In the genomic region with DNA sequence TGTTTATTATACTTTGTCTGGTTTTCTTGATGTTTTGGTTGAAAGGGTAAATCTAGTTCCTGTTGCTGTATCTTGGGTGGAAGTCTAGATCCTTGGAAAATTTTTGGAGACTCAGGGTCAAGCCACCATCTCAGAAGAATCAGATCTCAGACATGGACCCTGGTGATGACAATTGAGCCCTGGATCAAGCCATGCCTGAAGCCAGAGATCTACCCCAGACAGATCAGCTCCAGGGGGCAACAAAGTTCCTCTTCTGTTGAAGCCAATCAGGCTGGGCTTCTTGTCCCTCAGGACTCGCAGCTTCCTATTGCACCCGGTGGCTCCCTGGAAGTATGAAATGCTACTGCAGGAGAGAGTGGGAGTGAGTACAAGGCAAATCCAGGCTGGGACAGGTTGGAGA, we compare ENCODE assay signal across 16 cellular contexts.
DNase-seq lines count a peak whose midpoint lies in the region; ATAC-seq and TF ChIP-seq lines count a peak whose summit lies in the region.
"Had no signal": no experiment of that assay in that cellular context is flagged by ENCODE, and none has a peak within 500 bp of the region (broad histone marks: within the 10 kb centered on the region; RNA-seq: fewer than 3 reads in every experiment).

No MANE protein-coding gene starts in this region.

- peaks cover 23% of the 10 kb centered on the region for H3K9me3 Mint-ChIP-seq in Caco-2 (ENCODE audit: unreplicated experiment)

- TF ChIP-seq CTCF in RWPE2 (IDR thresholded peaks at IDR 0.05; ENCODE audit: poor library complexity, severe bottlenecking): no peak
- no peak for TF ChIP-seq CTCF in Caco-2 (IDR thresholded peaks at IDR 0.05; ENCODE audit: insufficient read depth in 1 of 2, low read depth in 1 of 2, low read length in 1 of 2, severe bottlenecking in 1 of 2, unreplicated experiment in 1 of 2)
- TF ChIP-seq CTCF in SK-N-SH (IDR thresholded peaks at IDR 0.05): no peak

- DNase-seq in RWPE2 (ENCODE audit: low spot score): peak; percentile 12
- DNase-seq in left kidney (ENCODE audit: low read depth, low spot score): peak; percentile 29
- DNase-seq in posterior vena cava (ENCODE audit: low spot score): peak; percentile 69
- no peak for DNase-seq in ureter (ENCODE audit: low spot score)
- no peak for DNase-seq in Caco-2
- no peak for DNase-seq in SK-N-SH
- DNase-seq: BE2C, Calu3, DMS79 treated with DMSO at 0.1 percent for 48 hours, GF-D8, HCEC 1CT had no signal

- no peaks in the 10 kb centered on the region for H4K20me1 ChIP-seq in BLaER1
- H4K20me1 ChIP-seq in SK-N-SH (ENCODE audit: insufficient read depth): no peaks in the 10 kb centered on the region

- H3K36me3 ChIP-seq in BLaER1: no peaks in the 10 kb centered on the region
- H3K36me3 ChIP-seq in RWPE2 (ENCODE audit: low read depth): no peaks in the 10 kb centered on the region
- no peaks in the 10 kb centered on the region for H3K36me3 ChIP-seq in Caco-2 (ENCODE audit: control insufficient read depth, insufficient read depth, low read length)
- no peaks in the 10 kb centered on the region for H3K36me3 ChIP-seq in SK-N-SH (replicated peaks in 1 of 2; ENCODE audit: control insufficient read depth in 1 of 2, insufficient read depth in 2 of 2, low read length in 1 of 2)
- H3K36me3 ChIP-seq: BE2C had no signal

- no peaks in the 10 kb centered on the region for H3K36me3 Mint-ChIP-seq in Caco-2 (ENCODE audit: insufficient read depth, unreplicated experiment)
- H3K36me3 Mint-ChIP-seq: CD4-positive, alpha-beta memory T cell had no signal

- H3K9me2 ChIP-seq in SK-N-SH: no peaks in the 10 kb centered on the region

- no peak overlapping the region for H3K27ac Mint-ChIP-seq in Caco-2 (ENCODE audit: unreplicated experiment)
- H3K27ac Mint-ChIP-seq: GM23338, IgD-negative memory B cell had no signal

- 0% methylated on average over 2 of the region's 2 CpGs for WGBS in SK-N-SH (ENCODE audit: low lambda C conversion rate)

- intact Hi-C loops in posterior vena cava (cut with DNase I) (no loop called here), Caco-2 (cut with micrococcal nuclease; ENCODE audit: unreplicated experiment) (no loop called here)

- H3K9ac ChIP-seq in BLaER1 (0 out of 2 replicates have a peak overlapping the region, but pooled peaks have one; percentile 29), SK-N-SH (no peak overlapping the region)

- H3K4me3 Mint-ChIP-seq in Caco-2 (ENCODE audit: unreplicated experiment): no peak overlapping the region
- H3K4me3 Mint-ChIP-seq: CD4-positive, alpha-beta memory T cell; GM23338; IgD-negative memory B cell had no signal

- no peaks in the 10 kb centered on the region for H3K4me1 Mint-ChIP-seq in Caco-2 (ENCODE audit: low read depth, unreplicated experiment)
- H3K4me1 Mint-ChIP-seq: CD4-positive, alpha-beta memory T cell; GM23338; IgD-negative memory B cell had no signal

- no peaks in the 10 kb centered on the region for H3K27me3 ChIP-seq in BLaER1
- peaks cover 4% of the 10 kb centered on the region for H3K27me3 ChIP-seq in RWPE2 (ENCODE audit: insufficient read depth, poor library complexity, severe bottlenecking)
- no peaks in the 10 kb centered on the region; the same call in 1 of the 2 replicates for H3K27me3 ChIP-seq in Caco-2 (replicated peaks; ENCODE audit: control insufficient read depth, insufficient read depth, low read length)
- peaks cover 88% of the 10 kb centered on the region for H3K27me3 ChIP-seq in SK-N-SH (ENCODE audit: insufficient read depth)

- H3K9me3 ChIP-seq in BLaER1 (peaks cover 36% of the 10 kb centered on the region), RWPE2 (ENCODE audit: severe bottlenecking) (peaks cover 3% of the 10 kb centered on the region), Caco-2 (peaks cover 10% of the 10 kb centered on the region; the same call in 1 of the 2 replicates), SK-N-SH (peaks cover 7% of the 10 kb centered on the region; the same call in 1 of the 2 replicates)
- H3K9me3 ChIP-seq: BE2C had no signal

- peaks cover 4% of the 10 kb centered on the region for H3K4me1 ChIP-seq in BLaER1
- H3K4me1 ChIP-seq in RWPE2 (ENCODE audit: insufficient read depth, poor library complexity, severe bottlenecking): no peaks in the 10 kb centered on the region
- no peaks in the 10 kb centered on the region for H3K4me1 ChIP-seq in Caco-2
- H3K4me1 ChIP-seq in SK-N-SH (ENCODE audit: control insufficient read depth in 1 of 2, insufficient read depth in 2 of 2, low read depth in 1 of 2, low read length in 1 of 2): no peaks in the 10 kb centered on the region
- H3K4me1 ChIP-seq: BE2C had no signal

- no peak for ATAC-seq in RWPE2 (ENCODE audit: low read depth)
- ATAC-seq: GM23338 had no signal

- H3K4me2 ChIP-seq in BLaER1 (no peak overlapping the region), SK-N-SH (no peak overlapping the region)
- H3K4me2 ChIP-seq: GM23338 had no signal

- POLR2A ChIA-PET in Caco-2 (lab: Charles Lee) (no interaction called here), SK-N-SH (lab: Yijun Ruan, JAX) (no interaction called here)

- H3K79me2 ChIP-seq in SK-N-SH (ENCODE audit: insufficient read depth): no peaks in the 10 kb centered on the region

- H3F3A ChIP-seq in SK-N-SH (replicated peaks; ENCODE audit: insufficient read depth): no peaks in the 10 kb centered on the region

- no peak overlapping the region for H3K4me3 ChIP-seq in BLaER1
- no peak overlapping the region for H3K4me3 ChIP-seq in RWPE2 (ENCODE audit: severe bottlenecking)
- H3K4me3 ChIP-seq in Caco-2 (ENCODE audit: low read depth, low read length): no peak overlapping the region
- H3K4me3 ChIP-seq in SK-N-SH (ENCODE audit: low read depth in 2 of 2, low read length in 1 of 2): no peak overlapping the region
- H3K4me3 ChIP-seq: GM23338 had no signal

- no peak for TF ChIP-seq EP300 in SK-N-SH (IDR thresholded peaks at IDR 0.05; ENCODE audit: borderline replicate concordance in 1 of 2, low read depth in 1 of 2, low read length in 1 of 2)

- H2AFZ ChIP-seq in SK-N-SH (ENCODE audit: low read depth): no peak overlapping the region
- H2AFZ ChIP-seq: GM23338 had no signal

- no peak overlapping the region for H3K27ac ChIP-seq in BLaER1
- H3K27ac ChIP-seq in RWPE2 (ENCODE audit: poor library complexity, severe bottlenecking): no peak overlapping the region
- no peak overlapping the region for H3K27ac ChIP-seq in SK-N-SH (ENCODE audit: low read depth in 2 of 2, low read length in 1 of 2)
- H3K27ac ChIP-seq: C4-2B had no signal

- no peak for TF ChIP-seq RAD21 in SK-N-SH (IDR thresholded peaks at IDR 0.05; ENCODE audit: low read length)

- CTCF ChIA-PET in Caco-2 (lab: Charles Lee): no interaction called here
- CTCF ChIA-PET in SK-N-SH (lab: Yijun Ruan, JAX): interaction anchor here (0.6 kb wide), 1 partner anchor 162 kb away, joined by 4 read pairs; no protein-coding TSS in a partner anchor

- peaks cover 11% of the 10 kb centered on the region for H3K27me3 Mint-ChIP-seq in Caco-2 (ENCODE audit: insufficient read depth, unreplicated experiment)

- BruUV-seq in Caco-2 (replicated peaks; lab: Mats Ljungman, UMichigan): no TSS peak

TF ChIP-seq in SK-N-SH, 30 proteins besides CTCF, POLR2A, EP300 and RAD21:
- TF ChIP-seq, protein P1, sequence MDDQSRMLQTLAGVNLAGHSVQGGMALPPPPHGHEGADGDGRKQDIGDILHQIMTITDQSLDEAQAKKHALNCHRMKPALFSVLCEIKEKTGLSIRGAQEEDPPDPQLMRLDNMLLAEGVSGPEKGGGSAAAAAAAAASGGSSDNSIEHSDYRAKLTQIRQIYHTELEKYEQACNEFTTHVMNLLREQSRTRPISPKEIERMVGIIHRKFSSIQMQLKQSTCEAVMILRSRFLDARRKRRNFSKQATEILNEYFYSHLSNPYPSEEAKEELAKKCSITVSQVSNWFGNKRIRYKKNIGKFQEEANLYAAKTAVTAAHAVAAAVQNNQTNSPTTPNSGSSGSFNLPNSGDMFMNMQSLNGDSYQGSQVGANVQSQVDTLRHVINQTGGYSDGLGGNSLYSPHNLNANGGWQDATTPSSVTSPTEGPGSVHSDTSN (IDR thresholded peaks at IDR 0.05): no peak
- no peak for TF ChIP-seq SIN3A (IDR thresholded peaks at IDR 0.05; ENCODE audit: borderline replicate concordance, low read depth, low read length)
- TF ChIP-seq, protein P2, sequence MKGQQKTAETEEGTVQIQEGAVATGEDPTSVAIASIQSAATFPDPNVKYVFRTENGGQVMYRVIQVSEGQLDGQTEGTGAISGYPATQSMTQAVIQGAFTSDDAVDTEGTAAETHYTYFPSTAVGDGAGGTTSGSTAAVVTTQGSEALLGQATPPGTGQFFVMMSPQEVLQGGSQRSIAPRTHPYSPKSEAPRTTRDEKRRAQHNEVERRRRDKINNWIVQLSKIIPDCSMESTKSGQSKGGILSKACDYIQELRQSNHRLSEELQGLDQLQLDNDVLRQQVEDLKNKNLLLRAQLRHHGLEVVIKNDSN (IDR thresholded peaks at IDR 0.05; ENCODE audit: borderline replicate concordance, low read depth): no peak
- no peak for TF ChIP-seq MXI1 (IDR thresholded peaks at IDR 0.05; ENCODE audit: low read depth, low read length)
- TF ChIP-seq FOXJ3 (CRISPR knock-in tag; IDR thresholded peaks at IDR 0.05): no peak
- TF ChIP-seq GATA2 (CRISPR knock-in tag; IDR thresholded peaks at IDR 0.05): no peak
- TF ChIP-seq CHD2 (IDR thresholded peaks at IDR 0.05; ENCODE audit: low read length, partially characterized antibody): no peak
- no peak for TF ChIP-seq YY1 (IDR thresholded peaks at IDR 0.05; ENCODE audit: low read depth)
- TF ChIP-seq EZH2phosphoT487 (IDR thresholded peaks at IDR 0.05; ENCODE audit: borderline replicate concordance, low read depth): no peak
- TF ChIP-seq JUND (IDR thresholded peaks at IDR 0.05): no peak
- TF ChIP-seq ELF1 (IDR thresholded peaks at IDR 0.05): no peak
- TF ChIP-seq, protein P3, sequence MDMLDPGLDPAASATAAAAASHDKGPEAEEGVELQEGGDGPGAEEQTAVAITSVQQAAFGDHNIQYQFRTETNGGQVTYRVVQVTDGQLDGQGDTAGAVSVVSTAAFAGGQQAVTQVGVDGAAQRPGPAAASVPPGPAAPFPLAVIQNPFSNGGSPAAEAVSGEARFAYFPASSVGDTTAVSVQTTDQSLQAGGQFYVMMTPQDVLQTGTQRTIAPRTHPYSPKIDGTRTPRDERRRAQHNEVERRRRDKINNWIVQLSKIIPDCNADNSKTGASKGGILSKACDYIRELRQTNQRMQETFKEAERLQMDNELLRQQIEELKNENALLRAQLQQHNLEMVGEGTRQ (IDR thresholded peaks at IDR 0.05; ENCODE audit: borderline replicate concordance, low read depth, low read length): no peak
- no peak for TF ChIP-seq NRF1 (IDR thresholded peaks at IDR 0.05; ENCODE audit: low read depth, low read length)
- no peak for TF ChIP-seq POLR2AphosphoS5 (IDR thresholded peaks at IDR 0.05; ENCODE audit: low read depth, low read length)
- TF ChIP-seq FOXM1 (IDR thresholded peaks at IDR 0.05; ENCODE audit: low read depth): no peak
- no peak for TF ChIP-seq RCOR1 (IDR thresholded peaks at IDR 0.05; ENCODE audit: low read length)
- TF ChIP-seq NFIC (IDR thresholded peaks at IDR 0.05; ENCODE audit: borderline replicate concordance): no peak

Comparison
In these comparisons a context has a peak if more than half of its experiments do, and no peak if none do; other contexts are left out.
1. DNase-seq: peak in RWPE2 (single experiment), left kidney (single experiment) and posterior vena cava (single experiment); none in ureter (single experiment), Caco-2 (0 of 2) and SK-N-SH (single experiment).